In genomic region chr6:87444362-87444761, GRCh38 we compare ENCODE assay signal across 1 cellular context.
TF ChIP-seq lines count a peak whose summit lies in the region.

No MANE protein-coding gene starts in this region.

TF ChIP-seq in HepG2, 621 proteins besides CTCF, POLR2A, EP300 and RAD21:
- no peak for TF ChIP-seq FOXC1 (CRISPR knock-in tag; IDR thresholded peaks at IDR 0.05; ENCODE audit: borderline replicate concordance)
- TF ChIP-seq, protein P1, sequence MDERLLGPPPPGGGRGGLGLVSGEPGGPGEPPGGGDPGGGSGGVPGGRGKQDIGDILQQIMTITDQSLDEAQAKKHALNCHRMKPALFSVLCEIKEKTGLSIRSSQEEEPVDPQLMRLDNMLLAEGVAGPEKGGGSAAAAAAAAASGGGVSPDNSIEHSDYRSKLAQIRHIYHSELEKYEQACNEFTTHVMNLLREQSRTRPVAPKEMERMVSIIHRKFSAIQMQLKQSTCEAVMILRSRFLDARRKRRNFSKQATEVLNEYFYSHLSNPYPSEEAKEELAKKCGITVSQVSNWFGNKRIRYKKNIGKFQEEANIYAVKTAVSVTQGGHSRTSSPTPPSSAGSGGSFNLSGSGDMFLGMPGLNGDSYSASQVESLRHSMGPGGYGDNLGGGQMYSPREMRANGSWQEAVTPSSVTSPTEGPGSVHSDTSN (CRISPR knock-in tag; IDR thresholded peaks at IDR 0.05), result no peak
- TF ChIP-seq ZSCAN30 (CRISPR knock-in tag; IDR thresholded peaks at IDR 0.05), result no peak
- peak; percentile 94 for TF ChIP-seq TEAD3 (CRISPR knock-in tag; optimal IDR thresholded peaks at IDR 0.05; ENCODE audit: borderline replicate concordance)
- no peak for TF ChIP-seq ZSCAN22 (CRISPR knock-in tag; IDR thresholded peaks at IDR 0.05)
- TF ChIP-seq, protein P2, sequence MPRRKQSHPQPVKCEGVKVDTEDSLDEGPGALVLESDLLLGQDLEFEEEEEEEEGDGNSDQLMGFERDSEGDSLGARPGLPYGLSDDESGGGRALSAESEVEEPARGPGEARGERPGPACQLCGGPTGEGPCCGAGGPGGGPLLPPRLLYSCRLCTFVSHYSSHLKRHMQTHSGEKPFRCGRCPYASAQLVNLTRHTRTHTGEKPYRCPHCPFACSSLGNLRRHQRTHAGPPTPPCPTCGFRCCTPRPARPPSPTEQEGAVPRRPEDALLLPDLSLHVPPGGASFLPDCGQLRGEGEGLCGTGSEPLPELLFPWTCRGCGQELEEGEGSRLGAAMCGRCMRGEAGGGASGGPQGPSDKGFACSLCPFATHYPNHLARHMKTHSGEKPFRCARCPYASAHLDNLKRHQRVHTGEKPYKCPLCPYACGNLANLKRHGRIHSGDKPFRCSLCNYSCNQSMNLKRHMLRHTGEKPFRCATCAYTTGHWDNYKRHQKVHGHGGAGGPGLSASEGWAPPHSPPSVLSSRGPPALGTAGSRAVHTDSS (CRISPR knock-in tag; conservative IDR thresholded peaks at IDR 0.05), result no peak
TF ChIP-seq in HepG2: peak in this region for 1.
